ENCODE assay signal across 1 cellular context in genomic region chr2:143252138-143252907, GRCh38.
TF ChIP-seq lines count a peak whose summit lies in the region.

No MANE protein-coding gene starts in this region.

TF ChIP-seq in HepG2, 621 proteins besides CTCF, POLR2A, EP300 and RAD21:
- TF ChIP-seq, protein P1, sequence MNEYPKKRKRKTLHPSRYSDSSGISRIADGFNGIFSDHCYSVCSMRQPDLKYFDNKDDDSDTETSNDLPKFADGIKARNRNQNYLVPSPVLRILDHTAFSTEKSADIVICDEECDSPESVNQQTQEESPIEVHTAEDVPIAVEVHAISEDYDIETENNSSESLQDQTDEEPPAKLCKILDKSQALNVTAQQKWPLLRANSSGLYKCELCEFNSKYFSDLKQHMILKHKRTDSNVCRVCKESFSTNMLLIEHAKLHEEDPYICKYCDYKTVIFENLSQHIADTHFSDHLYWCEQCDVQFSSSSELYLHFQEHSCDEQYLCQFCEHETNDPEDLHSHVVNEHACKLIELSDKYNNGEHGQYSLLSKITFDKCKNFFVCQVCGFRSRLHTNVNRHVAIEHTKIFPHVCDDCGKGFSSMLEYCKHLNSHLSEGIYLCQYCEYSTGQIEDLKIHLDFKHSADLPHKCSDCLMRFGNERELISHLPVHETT (CRISPR knock-in tag; conservative IDR thresholded peaks at IDR 0.05): no peak
- no peak for TF ChIP-seq GATA4 (IDR thresholded peaks at IDR 0.05; ENCODE audit: borderline replicate concordance, low read depth)
